Comparison of ENCODE assay signal across 27 cellular contexts in genomic region chr19:7550169-7550770, GRCh38. TPM values are rescaled to one million over a fixed set of nuclear protein-coding genes. Genes with fewer than 3 reads are reported as not detected.
DNase-seq lines count a peak whose midpoint lies in the region; ATAC-seq and TF ChIP-seq lines count a peak whose summit lies in the region.
"Had no signal": no experiment of that assay in that cellular context is flagged by ENCODE, and none has a peak within 500 bp of the region (broad histone marks: within the 10 kb centered on the region; RNA-seq: fewer than 3 reads in every experiment).

No MANE protein-coding gene starts in this region.

- intact Hi-C loops in body of pancreas (cut with DNase I), result no loop called here

- 96% methylated on average over 41 of the region's 41 CpGs for WGBS in HUES64
- WGBS in body of pancreas, 2 donors, result 95 to 96% methylated on average over 40 of the region's 41 CpGs

- no peak overlapping the region for H3K27ac Mint-ChIP-seq in progenitor cell of endocrine pancreas
- H3K27ac Mint-ChIP-seq: activated CD8-positive, alpha-beta memory T cell treated with anti-CD3 and anti-CD28 coated beads, Interleukin-2, amount 10 ng/mL, durations not matched to agents 7 days and 5 days; activated naive CD4-positive, alpha-beta T cell treated with anti-CD3 and anti-CD28 coated beads for 36 hours; activated T-cell treated with anti-CD3 and anti-CD28 coated beads, Interleukin-2, amount 50 U/mL, for 72 hours; naive thymus-derived CD4-positive, alpha-beta T cell; T-helper 2 cell treated with Interferon-gamma antibody and Interleukin-4, amounts not matched to agents 5 μg/mL and 100 μg/mL, for 36 hours had no signal

- H3K36me3 ChIP-seq in HUES64 (ENCODE audit: insufficient read depth, low read length) (peaks cover 13% of the 10 kb centered on the region; the same call in 1 of the 2 replicates), body of pancreas (replicated peaks in 1 of 2; ENCODE audit: insufficient read depth in 1 of 2, low read depth in 2 of 2) (peaks cover 0 to 3% of the 10 kb centered on the region in 2 donors), iPS-20b (ENCODE audit: insufficient read depth, low read depth, low read length) (0 out of 2 replicates have a peak, but pooled peaks cover 6% of the 10 kb centered on the region)

- peak overlapping the region; percentile 54 for H3K4me3 Mint-ChIP-seq in progenitor cell of endocrine pancreas (ENCODE audit: low read depth)
- H3K4me3 Mint-ChIP-seq: activated CD8-positive, alpha-beta memory T cell treated with anti-CD3 and anti-CD28 coated beads, Interleukin-2, amount 10 ng/mL, durations not matched to agents 7 days and 5 days; activated naive CD4-positive, alpha-beta T cell treated with anti-CD3 and anti-CD28 coated beads for 36 hours; activated T-cell treated with anti-CD3 and anti-CD28 coated beads, Interleukin-2, amount 50 U/mL, for 72 hours; T-helper 2 cell treated with Interferon-gamma antibody and Interleukin-4, amounts not matched to agents 5 μg/mL and 100 μg/mL, for 36 hours had no signal

- no peaks in the 10 kb centered on the region for H3K27me3 ChIP-seq in HUES64 (ENCODE audit: insufficient read depth, low read length)
- no peaks in the 10 kb centered on the region for H3K27me3 ChIP-seq in body of pancreas
- no peaks in the 10 kb centered on the region for H3K27me3 ChIP-seq in iPS-20b (ENCODE audit: insufficient read depth, low read length)
- H3K27me3 ChIP-seq: pancreas had no signal

- DNase-seq in body of pancreas (no peak), progenitor cell of endocrine pancreas (ENCODE audit: low spot score, unreplicated experiment) (no peak), NCI-H1436 (lab: John Stamatoyannopoulos, UW) (no peak), GM10248 (ENCODE audit: extremely low spot score) (no peak), SW 1271 (lab: John Stamatoyannopoulos, UW) (no peak)
- DNase-seq: activated CD4-positive, alpha-beta T cell treated with anti-CD3 and anti-CD28 coated beads, Interleukin-2, amount 50 U/mL, for 1 hour; activated CD8-positive, alpha-beta memory T cell treated with anti-CD3 and anti-CD28 coated beads, Interleukin-2, amount 10 ng/mL, durations not matched to agents 7 days and 5 days; activated T-cell treated with anti-CD3 and anti-CD28 coated beads, Interleukin-2, amount 50 U/mL, for 72 hours; amniotic stem cell; Calu3; cortex of kidney; naive thymus-derived CD4-positive, alpha-beta T cell; NCI-H1092; NCI-H1930; NCI-H2227 treated with DMSO at 0.1 percent for 48 hours; NCI-H748 treated with DMSO at 0.1 percent for 48 hours; RPMI8226 had no signal

- H3K27ac ChIP-seq in HUES64 (ENCODE audit: low read depth, low read length) (no peak overlapping the region), body of pancreas (peak overlapping the region in 3 of 4 donors; percentile 60 to 77 (median 65)), iPS-20b (ENCODE audit: low read length) (no peak overlapping the region)
- H3K27ac ChIP-seq: C4-2B, GM23248, thoracic aorta, VCaP had no signal

- no peak for ATAC-seq in body of pancreas
- ATAC-seq: stimulated activated naive CD8-positive, alpha-beta T cell treated with anti-CD3 and anti-CD28 coated beads, Interleukin-15, Interleukin-2, amounts not matched to agents 100 U/mL and 50 U/mL, for 24 hours had no signal

- POLR2A ChIA-PET in GM10248 (lab: Yijun Ruan, JAX), result no interaction called here

- H3K4me1 Mint-ChIP-seq in progenitor cell of endocrine pancreas (ENCODE audit: low read depth), result peaks cover 3% of the 10 kb centered on the region

- H3K36me3 Mint-ChIP-seq in progenitor cell of endocrine pancreas (ENCODE audit: insufficient read depth), result peaks cover 10% of the 10 kb centered on the region

- H3K9ac ChIP-seq in HUES64 (ENCODE audit: low read depth, low read length), result no peak overlapping the region
- H3K9ac ChIP-seq in iPS-20b (ENCODE audit: low read depth, low read length), result no peak overlapping the region
- H3K9ac ChIP-seq: GM23248 had no signal

- TF ChIP-seq CTCF in body of pancreas (IDR thresholded peaks at IDR 0.05) (no peak), progenitor cell of endocrine pancreas (IDR thresholded peaks at IDR 0.05; ENCODE audit: unreplicated experiment) (no peak), GM10248 (IDR thresholded peaks at IDR 0.05; ENCODE audit: control extremely low read depth, extremely low read depth, low read depth, missing control alignments) (no peak)

- no peaks in the 10 kb centered on the region for H3K9me3 Mint-ChIP-seq in progenitor cell of endocrine pancreas (ENCODE audit: low read depth)
- H3K9me3 Mint-ChIP-seq: activated naive CD4-positive, alpha-beta T cell treated with anti-CD3 and anti-CD28 coated beads for 36 hours; naive thymus-derived CD4-positive, alpha-beta T cell; T-helper 2 cell treated with Interferon-gamma antibody and Interleukin-4, amounts not matched to agents 5 μg/mL and 100 μg/mL, for 36 hours had no signal

- no peaks in the 10 kb centered on the region for H3K4me1 ChIP-seq in HUES64 (ENCODE audit: insufficient read depth, low read length)
- peaks cover 9% of the 10 kb centered on the region for H3K4me1 ChIP-seq in body of pancreas
- no peaks in the 10 kb centered on the region for H3K4me1 ChIP-seq in iPS-20b (ENCODE audit: insufficient read depth, low read length)
- H3K4me1 ChIP-seq: pancreas had no signal

- H3K9me3 ChIP-seq in HUES64 (ENCODE audit: insufficient read depth, low read depth, low read length) (no peaks in the 10 kb centered on the region), body of pancreas (no peaks in the 10 kb centered on the region), iPS-20b (ENCODE audit: insufficient read depth, low read depth, low read length) (no peaks in the 10 kb centered on the region)
- H3K9me3 ChIP-seq: pancreas, thoracic aorta had no signal

- H3K27me3 Mint-ChIP-seq in progenitor cell of endocrine pancreas, result no peaks in the 10 kb centered on the region
- H3K27me3 Mint-ChIP-seq: activated CD8-positive, alpha-beta memory T cell treated with anti-CD3 and anti-CD28 coated beads, Interleukin-2, amount 10 ng/mL, durations not matched to agents 7 days and 5 days; naive thymus-derived CD4-positive, alpha-beta T cell had no signal

- no peak for TF ChIP-seq POLR2A in body of pancreas (IDR thresholded peaks at IDR 0.05)

- peak overlapping the region; percentile 43; the same call in 1 of the 2 replicates for H3K4me3 ChIP-seq in HUES64 (ENCODE audit: low read length)
- H3K4me3 ChIP-seq in body of pancreas, result no peak overlapping the region
- H3K4me3 ChIP-seq in iPS-20b (ENCODE audit: low read length), result peak overlapping the region; percentile 59; the same call in 1 of the 2 replicates
- H3K4me3 ChIP-seq: GM23248 had no signal

- CTCF ChIA-PET in GM10248 (lab: Yijun Ruan, JAX), result interaction anchor here (2.2 kb wide), 1 partner anchor 18 kb away, joined by 10 read pairs; no protein-coding TSS in a partner anchor

RNA-seq across cellular contexts. Expression of gene PNPLA6, which starts 14.8 kb away (rescaled TPM):
- polyA plus RNA-seq in HUES64 (2013, experiment 1 of 2), result 59.8 TPM
- polyA plus RNA-seq in HUES64 (2013, experiment 2 of 2), result 63.3 TPM
- total RNA-seq in body of pancreas, result 10 to 100 TPM; 43.8 to 52.1 TPM
- 131 and 140 TPM in 2 replicates for total RNA-seq in progenitor cell of endocrine pancreas

RNA-seq across cellular contexts. Expression of gene MCOLN1, which starts 27.8 kb away (rescaled TPM):
- 13.7 TPM for polyA plus RNA-seq in HUES64 (2013, experiment 1 of 2)
- 9.6 TPM for polyA plus RNA-seq in HUES64 (2013, experiment 2 of 2)
- total RNA-seq in body of pancreas (10 to 100 TPM; 10.6 to 11.9 TPM), progenitor cell of endocrine pancreas (16.5 and 18.3 TPM in 2 replicates)

RNA-seq across cellular contexts. Expression of gene ZNF358, which starts 34.4 kb away (rescaled TPM):
- 39.2 TPM for polyA plus RNA-seq in HUES64 (2013, experiment 1 of 2)
- 51.6 TPM for polyA plus RNA-seq in HUES64 (2013, experiment 2 of 2)
- total RNA-seq in body of pancreas (10 to 100 TPM; 40.2 to 93.6 TPM), progenitor cell of endocrine pancreas (78.0 and 86.1 TPM in 2 replicates)

RNA-seq across cellular contexts. Expression of gene CAMSAP3, which starts 45.4 kb away (rescaled TPM):
- 12.5 TPM for polyA plus RNA-seq in HUES64 (2013, experiment 1 of 2)
- 11.5 TPM for polyA plus RNA-seq in HUES64 (2013, experiment 2 of 2)
- total RNA-seq in body of pancreas (10 to 100 TPM; 21.8 to 32.3 TPM), progenitor cell of endocrine pancreas (103 and 115 TPM in 2 replicates)
- total RNA-seq: GM23248 had no signal
- polyA plus RNA-seq: GM23248 had no signal

Comparison
In these comparisons a context has a peak if more than half of its experiments do, and no peak if none do; other contexts are left out.
1. H3K27ac ChIP-seq: peak in body of pancreas (3 of 4); none in HUES64 (single experiment) and iPS-20b (single experiment).
2. H3K4me3 ChIP-seq: peak in HUES64 (single experiment) and iPS-20b (single experiment); none in body of pancreas (0 of 2).